Comparison of ENCODE assay signal across 17 cellular contexts in the genomic region with DNA sequence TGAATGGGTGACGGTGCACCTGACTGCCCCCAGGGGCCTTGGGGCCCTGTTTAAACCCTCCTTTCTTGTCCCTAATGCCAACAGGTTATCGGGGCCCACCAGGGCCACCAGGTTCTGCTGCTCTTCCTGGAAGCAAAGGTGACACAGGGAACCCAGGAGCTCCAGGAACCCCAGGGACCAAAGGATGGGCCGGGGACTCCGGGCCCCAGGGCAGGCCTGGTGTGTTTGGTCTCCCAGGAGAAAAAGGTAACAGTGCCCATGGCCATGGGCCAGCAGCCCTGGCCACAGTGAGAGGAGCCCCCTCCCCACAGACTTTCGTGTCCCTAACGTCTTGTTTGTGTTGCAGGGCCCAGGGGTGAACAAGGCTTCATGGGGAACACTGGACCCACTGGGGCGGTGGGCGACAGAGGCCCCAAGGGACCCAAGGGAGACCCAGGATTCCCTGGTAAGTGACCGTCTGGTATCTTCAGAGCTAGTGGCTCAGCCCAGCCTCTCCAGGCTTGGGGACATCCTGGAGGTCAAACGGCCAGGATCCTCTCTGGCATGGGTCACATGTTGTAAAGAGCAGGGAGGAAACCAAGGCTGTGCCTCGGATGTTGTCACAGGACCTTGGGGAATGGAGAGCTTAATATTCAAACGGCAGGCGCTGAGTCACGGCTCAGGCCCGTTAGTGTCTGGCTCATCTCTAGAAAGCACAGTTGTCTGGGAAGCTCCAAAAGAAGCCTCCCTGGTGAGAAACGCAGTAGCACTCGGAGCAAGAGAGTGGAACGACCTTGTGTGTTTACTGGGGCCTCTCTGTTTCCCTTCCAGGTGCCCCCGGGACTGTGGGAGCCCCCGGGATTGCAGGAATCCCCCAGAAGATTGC. TPM values are rescaled to one million over a fixed set of nuclear protein-coding genes. Genes with fewer than 3 reads are reported as not detected.
DNase-seq lines count a peak whose midpoint lies in the region; ATAC-seq and TF ChIP-seq lines count a peak whose summit lies in the region.
"Had no signal": no experiment of that assay in that cellular context is flagged by ENCODE, and none has a peak within 500 bp of the region (broad histone marks: within the 10 kb centered on the region; RNA-seq: fewer than 3 reads in every experiment).

No MANE protein-coding gene starts in this region.

- WGBS in neuronal stem cell (ENCODE audit: extremely low coverage in 2 of 2, insufficient read length in 2 of 2, insufficient replicate concordance in 1 of 2), 2 donors: no CpG with 5 or more reads among the region's 20 CpGs

- H2BK12ac ChIP-seq in neuronal stem cell (ENCODE audit: low read length): no peak overlapping the region

- no peak overlapping the region for H3K14ac ChIP-seq in neuronal stem cell (ENCODE audit: low read length)

- H2BK15ac ChIP-seq in neuronal stem cell (ENCODE audit: low read length): no peak overlapping the region

- H3K36me3 ChIP-seq in neuronal stem cell (replicated peaks in 1 of 2; ENCODE audit: control insufficient read depth in 2 of 2, insufficient read depth in 2 of 2, low read length in 2 of 2): peaks cover 57 to 98% of the 10 kb centered on the region in 2 donors

- ATAC-seq in HG03108 (IDR thresholded peaks at IDR 0.05; ENCODE audit: unreplicated experiment): peak; percentile 57
- ATAC-seq in HG02588 (IDR thresholded peaks at IDR 0.05; ENCODE audit: unreplicated experiment): no peak

- H3K36me3 Mint-ChIP-seq in chondrocyte (ENCODE audit: low read depth) (peaks cover 69% of the 10 kb centered on the region), nephron progenitor cell (ENCODE audit: low read depth) (peaks cover 91% of the 10 kb centered on the region)
- H3K36me3 Mint-ChIP-seq: activated naive CD4-positive, alpha-beta T cell treated with anti-CD3 and anti-CD28 coated beads, Interleukin-2, amount 50 U/mL, for 24 hours; memory B cell had no signal

- TF ChIP-seq CTCF in chondrocyte (IDR thresholded peaks at IDR 0.05) (no peak), nephron progenitor cell (IDR thresholded peaks at IDR 0.05) (no peak)

- H3K27ac Mint-ChIP-seq in chondrocyte (ENCODE audit: unreplicated experiment) (peak overlapping the region; percentile 63), nephron progenitor cell (peak overlapping the region; percentile 85)
- H3K27ac Mint-ChIP-seq: activated naive CD4-positive, alpha-beta T cell treated with anti-CD3 and anti-CD28 coated beads, Interleukin-2, amount 50 U/mL, for 24 hours; memory B cell had no signal

- no peak overlapping the region for H3K4me2 ChIP-seq in neuronal stem cell (ENCODE audit: insufficient read depth, low read length, poor library complexity, severe bottlenecking)

- no peak overlapping the region for H2BK120ac ChIP-seq in neuronal stem cell (ENCODE audit: low read depth, low read length)

- H3K4me1 Mint-ChIP-seq in chondrocyte (ENCODE audit: low read depth) (peaks cover 64% of the 10 kb centered on the region), nephron progenitor cell (peaks cover 7% of the 10 kb centered on the region)
- H3K4me1 Mint-ChIP-seq: activated naive CD4-positive, alpha-beta T cell treated with anti-CD3 and anti-CD28 coated beads, Interleukin-2, amount 50 U/mL, for 24 hours; memory B cell had no signal

- no peaks in the 10 kb centered on the region for H3K4me1 ChIP-seq in neuronal stem cell (ENCODE audit: control insufficient read depth in 2 of 2, insufficient read depth in 1 of 2, low read depth in 1 of 2, low read length in 2 of 2)

- H3K27me3 Mint-ChIP-seq in chondrocyte (ENCODE audit: low read depth) (no peaks in the 10 kb centered on the region), nephron progenitor cell (ENCODE audit: low read depth, poor library complexity) (no peaks in the 10 kb centered on the region)

- no peak overlapping the region for H3K23ac ChIP-seq in neuronal stem cell (ENCODE audit: low read depth, low read length, poor library complexity)

- no peak overlapping the region for H3K4me3 ChIP-seq in neuronal stem cell (ENCODE audit: low read length in 2 of 2)
- H3K4me3 ChIP-seq: esophagus squamous epithelium had no signal

- DNase-seq in AG20443 (ENCODE audit: low spot score) (peak; percentile 79), chondrocyte (ENCODE audit: low spot score) (no peak), nephron progenitor cell (no peak), NCI-H226 (no peak), DMS53 (lab: John Stamatoyannopoulos, UW) (no peak), neuronal stem cell (ENCODE audit: low spot score) (no peak)
- DNase-seq: activated CD8-positive, alpha-beta memory T cell treated with anti-CD3 and anti-CD28 coated beads, Interleukin-2, amount 50 U/mL, for 4 hours; cerebellar nuclear complex; esophagus squamous epithelium; KBM-7; stimulated activated CD8-positive, alpha-beta memory T cell treated with anti-CD3 and anti-CD28 coated beads, Interleukin-4, amount 100 ng/mL, for 48 hours; WERI-Rb-1 had no signal

- H2AK5ac ChIP-seq in neuronal stem cell (ENCODE audit: low read depth, low read length): no peak overlapping the region

- H3K18ac ChIP-seq in neuronal stem cell (ENCODE audit: low read length): no peak overlapping the region

- H3K4ac ChIP-seq in neuronal stem cell (ENCODE audit: low read length): no peak overlapping the region

- H3K9ac ChIP-seq in neuronal stem cell (ENCODE audit: low read depth, low read length, poor library complexity): no peak overlapping the region

- H3K27me3 ChIP-seq in neuronal stem cell (ENCODE audit: control insufficient read depth in 3 of 3, insufficient read depth in 3 of 3, low read depth in 1 of 3, low read length in 3 of 3): peaks cover 0 to 2% (median 0%) of the 10 kb centered on the region in 3 experiments
- H3K27me3 ChIP-seq: esophagus squamous epithelium had no signal

- H3K27ac ChIP-seq in neuronal stem cell (replicated peaks; ENCODE audit: low read length): no peak overlapping the region
- H3K27ac ChIP-seq: C4-2B, WERI-Rb-1 had no signal

- H4K8ac ChIP-seq in neuronal stem cell (ENCODE audit: low read depth, low read length): no peak overlapping the region

- no peak overlapping the region for H2BK5ac ChIP-seq in neuronal stem cell (ENCODE audit: low read length)

- H3K4me3 Mint-ChIP-seq in chondrocyte (ENCODE audit: unreplicated experiment) (peak overlapping the region; percentile 9), nephron progenitor cell (no peak overlapping the region)
- H3K4me3 Mint-ChIP-seq: activated naive CD4-positive, alpha-beta T cell treated with anti-CD3 and anti-CD28 coated beads, Interleukin-2, amount 50 U/mL, for 24 hours; memory B cell had no signal

- no peaks in the 10 kb centered on the region for H3K79me1 ChIP-seq in neuronal stem cell (ENCODE audit: low read depth, low read length)

- H3K9me3 Mint-ChIP-seq in chondrocyte (ENCODE audit: low read depth): no peaks in the 10 kb centered on the region
- H3K9me3 Mint-ChIP-seq in nephron progenitor cell: peaks cover 12% of the 10 kb centered on the region
- H3K9me3 Mint-ChIP-seq: activated naive CD4-positive, alpha-beta T cell treated with anti-CD3 and anti-CD28 coated beads, Interleukin-2, amount 50 U/mL, for 24 hours; memory B cell had no signal

- peaks cover 0 to 3% of the 10 kb centered on the region in 2 donors for H3K9me3 ChIP-seq in neuronal stem cell (replicated peaks in 1 of 2; ENCODE audit: control insufficient read depth in 2 of 2, insufficient read depth in 1 of 2, low read depth in 1 of 2, low read length in 2 of 2)
- H3K9me3 ChIP-seq: esophagus squamous epithelium had no signal

- H4K91ac ChIP-seq in neuronal stem cell (ENCODE audit: low read depth, low read length, poor library complexity): no peak overlapping the region

- H2AFZ ChIP-seq in neuronal stem cell (ENCODE audit: low read length): no peak overlapping the region

RNA-seq across cellular contexts. Expression of gene RAB20, which starts 58.3 kb away (rescaled TPM):
- 3.6 to 7.8 TPM (median 6.3 TPM) in 3 replicates for total RNA-seq in chondrocyte
- polyA plus RNA-seq in neuronal stem cell (2013, experiment 1 of 2): 0.56 TPM
- polyA plus RNA-seq in neuronal stem cell (2013, experiment 2 of 2): 0.76 TPM
